In the genomic region with DNA sequence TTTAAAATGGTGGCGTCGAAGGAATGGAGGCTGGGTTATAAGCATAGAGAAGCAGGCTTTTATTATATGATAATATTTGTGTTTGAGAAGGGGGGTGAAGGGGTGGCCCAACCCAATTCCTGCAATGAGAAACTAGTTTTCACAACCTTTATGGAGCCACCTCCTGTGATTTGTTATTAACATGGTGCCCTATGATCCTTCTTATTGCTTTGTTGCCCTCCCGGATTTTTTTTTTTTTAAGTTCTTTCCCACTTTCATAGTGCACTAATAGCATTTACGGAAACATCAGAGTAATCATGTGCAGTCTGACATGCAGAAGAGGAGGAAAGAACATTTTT, we compare ENCODE assay signal across 8 cellular contexts. TPM values are rescaled to one million over a fixed set of nuclear protein-coding genes. Genes with fewer than 3 reads are reported as not detected.
A peak's percentile ranks its signal among the peaks of the same experiment; 100 is the strongest.
DNase-seq lines count a peak whose midpoint lies in the region; ATAC-seq, FAIRE-seq and TF ChIP-seq lines count a peak whose summit lies in the region.

No MANE protein-coding gene starts in this region.

- peak overlapping the region; percentile 65 for H2AFZ ChIP-seq in GM12878 (ENCODE audit: control insufficient read depth, low read depth, low read length)

- no peak overlapping the region; the same call in 1 of the 2 replicates for H3K9ac ChIP-seq in GM12878 (ENCODE audit: control insufficient read depth, insufficient read depth, low read length)

- H3K4me2 ChIP-seq in GM12878 (ENCODE audit: control insufficient read depth, insufficient read depth) = peak overlapping the region; percentile 49; the same call in 1 of the 2 replicates

- WGBS in GM12878 (ENCODE audit: insufficient coverage, insufficient replicate concordance, low lambda C conversion rate, missing lambda C conversion rate) = 0% methylated on average over 4 of the region's 4 CpGs
- WGBS in right lobe of liver (ENCODE audit: insufficient coverage, low coverage, low lambda C conversion rate, missing lambda C conversion rate) = 0% methylated on average over 4 of the region's 4 CpGs

- BruUV-seq in GM12878 (replicated peaks; lab: Mats Ljungman, UMichigan) = no TSS peak

- no peak overlapping the region for H3K27ac ChIP-seq in GM12878 (ENCODE audit: control insufficient read depth, insufficient read depth)
- peak overlapping the region; percentile 82 to 91 (median 83) for H3K27ac ChIP-seq in right lobe of liver

- FAIRE-seq in GM12878 (lab: Jason Lieb, UNC) = no peak

- no peak for TF ChIP-seq POLR2A in GM12878 (IDR thresholded peaks at IDR 0.05; ENCODE audit: low read depth, low read length)
- no peak for TF ChIP-seq POLR2A in right lobe of liver (IDR thresholded peaks at IDR 0.05)

- SMC1A ChIA-PET in GM12878 (lab: Charles Lee; ENCODE audit: uncharacterized antibody, unreplicated experiment) = interaction anchor here (0.7 to 7.5 kb wide), 15 partner anchors 11 to 75 kb away, joined by 3 to 122 read pairs (median 4); no protein-coding TSS in a partner anchor

- intact Hi-C loops in GM12878 (cut with micrococcal nuclease; ENCODE audit: unreplicated experiment) = loop anchor here (5.0 to 10.0 kb wide), 4 partner anchors 36 to 677 kb away; no protein-coding TSS in a partner anchor
- intact Hi-C loops in right lobe of liver (cut with DNase I) = no loop called here

- ATAC-seq in GM12878 (no peak), right lobe of liver (peak; percentile 60 to 69 (median 64)), HG02870 (IDR thresholded peaks at IDR 0.05; ENCODE audit: unreplicated experiment) (no peak), GM18907 (IDR thresholded peaks at IDR 0.05; ENCODE audit: unreplicated experiment) (no peak)

- CTCF ChIA-PET in GM12878 (lab: Yijun Ruan, JAX) = interaction anchor here (0.6 to 5.1 kb wide), 10 partner anchors 9 to 275 kb away, joined by 3 to 59 read pairs (median 4); no protein-coding TSS in a partner anchor

- in situ Hi-C loops in GM12878 (cut with MboI) = no loop called here

- TF ChIP-seq RAD21 in GM12878 (IDR thresholded peaks at IDR 0.05; ENCODE audit: insufficient read depth, low read depth, low read length) = no peak

- no peak for TF ChIP-seq EP300 in GM12878 (IDR thresholded peaks at IDR 0.05; ENCODE audit: borderline replicate concordance in 1 of 2, control insufficient read depth in 1 of 2, low read depth in 2 of 2, low read length in 2 of 2)

- peaks cover 85% of the 10 kb centered on the region for H3K27me3 Mint-ChIP-seq in activated T-cell treated with anti-CD3 and anti-CD28 coated beads, Interleukin-2, amount 50 U/mL, for 24 hours
- peaks cover 12% of the 10 kb centered on the region for H3K27me3 Mint-ChIP-seq in type B pancreatic cell

- H3K4me3 Mint-ChIP-seq in activated T-cell treated with anti-CD3 and anti-CD28 coated beads, Interleukin-2, amount 50 U/mL, for 24 hours = peak overlapping the region; percentile 76
- peak overlapping the region; percentile 99 for H3K4me3 Mint-ChIP-seq in type B pancreatic cell

- H3K79me2 ChIP-seq in GM12878 (ENCODE audit: control insufficient read depth, insufficient read depth, low read length) = no peaks in the 10 kb centered on the region; the same call in 1 of the 2 replicates

- TF ChIP-seq CTCF in GM12878 (IDR thresholded peaks at IDR 0.05 in 2 of 3, conservative IDR thresholded peaks at IDR 0.05 in 1 of 3; ENCODE audit: control insufficient read depth in 2 of 3, extremely low read depth in 1 of 3, insufficient read depth in 1 of 3, low read depth in 3 of 3, low read length in 3 of 3) (no peak), right lobe of liver (IDR thresholded peaks at IDR 0.05) (no peak), type B pancreatic cell (conservative IDR thresholded peaks at IDR 0.05) (no peak)

- H3K27me3 ChIP-seq in GM12878 (replicated peaks in 1 of 2; ENCODE audit: control insufficient read depth in 2 of 2, insufficient read depth in 2 of 2, low read length in 1 of 2) = peaks cover 0 to 4% of the 10 kb centered on the region in 2 experiments; a peak in 1 of 4 replicates
- H3K27me3 ChIP-seq in right lobe of liver = no peaks in the 10 kb centered on the region

- H3K36me3 Mint-ChIP-seq in activated T-cell treated with anti-CD3 and anti-CD28 coated beads, Interleukin-2, amount 50 U/mL, for 24 hours (ENCODE audit: low read depth) = no peaks in the 10 kb centered on the region
- H3K36me3 Mint-ChIP-seq in type B pancreatic cell = peaks cover 4% of the 10 kb centered on the region

- H3K4me1 Mint-ChIP-seq in activated T-cell treated with anti-CD3 and anti-CD28 coated beads, Interleukin-2, amount 50 U/mL, for 24 hours (ENCODE audit: low read depth) = peaks cover 12% of the 10 kb centered on the region
- H3K4me1 Mint-ChIP-seq in type B pancreatic cell (ENCODE audit: unreplicated experiment) = peaks cover 20% of the 10 kb centered on the region

- H3K4me3 ChIP-seq in GM12878 (peak overlapping the region; percentile 70), right lobe of liver (peak overlapping the region; percentile 64 to 78 (median 70))

- H3K27ac Mint-ChIP-seq in activated T-cell treated with anti-CD3 and anti-CD28 coated beads, Interleukin-2, amount 50 U/mL, for 24 hours = no peak overlapping the region
- H3K27ac Mint-ChIP-seq in type B pancreatic cell = peak overlapping the region; percentile 96

- H3K9me3 ChIP-seq in GM12878 (replicated peaks; ENCODE audit: control insufficient read depth, insufficient read depth, low read length) (no peaks in the 10 kb centered on the region), right lobe of liver (no peaks in the 10 kb centered on the region)

- POLR2A ChIA-PET in GM12878 (lab: Charles Lee) = interaction anchor here (0.6 to 4.1 kb wide), 11 partner anchors 9 to 206 kb away, joined by 3 to 39 read pairs (median 5); no protein-coding TSS in a partner anchor

- no peaks in the 10 kb centered on the region for H3K36me3 ChIP-seq in GM12878 (ENCODE audit: control insufficient read depth in 2 of 2, insufficient read depth in 2 of 2, low read length in 1 of 2)
- no peaks in the 10 kb centered on the region for H3K36me3 ChIP-seq in right lobe of liver

- H3K9me3 Mint-ChIP-seq in activated T-cell treated with anti-CD3 and anti-CD28 coated beads, Interleukin-2, amount 50 U/mL, for 24 hours = no peaks in the 10 kb centered on the region
- H3K9me3 Mint-ChIP-seq in type B pancreatic cell = no peaks in the 10 kb centered on the region

- no peak for DNase-seq in activated T-cell treated with anti-CD3 and anti-CD28 coated beads, Interleukin-2, amount 50 U/mL, for 24 hours
- DNase-seq in activated T-cell treated with anti-CD3 and anti-CD28 coated beads, Interleukin-2, amount 50 U/mL, for 1 hour = no peak
- DNase-seq in GM12878 (ENCODE audit: low read depth, low spot score) (no peak), right lobe of liver (no peak), type B pancreatic cell (ENCODE audit: extremely low spot score, unreplicated experiment) (no peak), NCI-H146 (lab: John Stamatoyannopoulos, UW) (no peak)

- H3K4me1 ChIP-seq in GM12878 (ENCODE audit: control insufficient read depth, insufficient read depth, low read length) (no peaks in the 10 kb centered on the region), right lobe of liver (peaks cover 0 to 5% (median 0%) of the 10 kb centered on the region in 4 donors)

- H4K20me1 ChIP-seq in GM12878 (ENCODE audit: control insufficient read depth, insufficient read depth) = no peaks in the 10 kb centered on the region

- RAD21 ChIA-PET in GM12878 (lab: Charles Lee; ENCODE audit: unreplicated experiment) = interaction anchor here (0.7 to 5.9 kb wide), 10 partner anchors 10 to 92 kb away, joined by 3 to 57 read pairs (median 7); a partner anchor contains a TSS

TF ChIP-seq in GM12878, 131 proteins besides CTCF, POLR2A, EP300 and RAD21 (continues in another document):
- TF ChIP-seq IKZF2 (IDR thresholded peaks at IDR 0.05) (0 out of 4 replicates have a peak, but pooled peaks of 1 of the 2 experiments have one; percentile 7), POU2F2 (IDR thresholded peaks at IDR 0.05; ENCODE audit: borderline replicate concordance, low read depth, low read length) (0 out of 3 replicates have a peak, but pooled peaks have one; percentile 2), CHD4 (IDR thresholded peaks at IDR 0.05) (no peak), IRF4 (IDR thresholded peaks at IDR 0.05; ENCODE audit: low read depth, low read length) (no peak)

RNA-seq across cellular contexts. Expression of a gene that starts 0.3 kb away (rescaled TPM):
- 51.8 and 55.1 TPM in 2 replicates for total RNA-seq in GM12878 (2013; cell fraction: nucleolus; rRNA removed)
- total RNA-seq in GM12878 (2014; rRNA removed) (1.5 and 1.6 TPM in 2 replicates), GM12878 (2014; rRNA removed; fragmentation: Illumina TruSeq; extraction: Trizol) (0.67 and 0.78 TPM in 2 replicates), GM12878 (2021) (1.3 and 1.9 TPM in 2 replicates), right lobe of liver (10 to 100 TPM; 10.7 to 14.4 (median 12.6) TPM), type B pancreatic cell (ENCODE audit: low replicate concordance) (14.8 and 16.3 TPM in 2 replicates)
- polyA plus RNA-seq in GM12878 (2011; ENCODE audit: low read depth) = 2.2 TPM
- polyA plus RNA-seq in GM12878 (2011; rRNA removed) (110 and 170 TPM in 2 replicates), GM12878 (2014; fragmentation: Illumina TruSeq; extraction: Trizol) (1.2 and 2.1 TPM in 2 replicates), GM12878 (2014; fragmentation: Nextera tagmentation; extraction: Ambion mirVana) (1 to 10 TPM in 1 of 2 experiments, under 1 TPM in 1; 0.75 to 1.3 TPM), GM12878 (2014; rRNA removed) (0.74 and 1.3 TPM in 2 replicates), GM12878 (2016; fragmentation: Nextera tagmentation; extraction: Ambion mirVana) (1 to 10 TPM; 2.0 to 2.2 TPM)
- 42.5 and 49.2 TPM in 2 replicates for polyA plus RNA-seq in GM12878 (2011; cell fraction: cytosol; rRNA removed)
- 58.2 and 70.6 TPM in 2 replicates for polyA plus RNA-seq in GM12878 (2011; cell fraction: nucleus; rRNA removed)
- 2.7 and 5.7 TPM in 2 replicates for polyA plus RNA-seq in GM12878 (2012)
- 260 and 359 TPM in 2 replicates for polyA minus RNA-seq in GM12878 (2011; rRNA and poly(A)+ RNA removed)
- 41.4 and 43.4 TPM in 2 replicates for polyA minus RNA-seq in GM12878 (2011; cell fraction: cytosol; rRNA and poly(A)+ RNA removed)
- polyA minus RNA-seq in GM12878 (2011; cell fraction: nucleus; rRNA and poly(A)+ RNA removed) = 56.7 and 70.8 TPM in 2 replicates

Comparison
In these comparisons a context has a peak if more than half of its experiments do, and no peak if none do; other contexts are left out.
1. ATAC-seq: peak in right lobe of liver (4 of 4); none in GM12878 (single experiment), HG02870 (single experiment) and GM18907 (single experiment).